15 cellular contexts compared by ENCODE assay signal in the genomic region with DNA sequence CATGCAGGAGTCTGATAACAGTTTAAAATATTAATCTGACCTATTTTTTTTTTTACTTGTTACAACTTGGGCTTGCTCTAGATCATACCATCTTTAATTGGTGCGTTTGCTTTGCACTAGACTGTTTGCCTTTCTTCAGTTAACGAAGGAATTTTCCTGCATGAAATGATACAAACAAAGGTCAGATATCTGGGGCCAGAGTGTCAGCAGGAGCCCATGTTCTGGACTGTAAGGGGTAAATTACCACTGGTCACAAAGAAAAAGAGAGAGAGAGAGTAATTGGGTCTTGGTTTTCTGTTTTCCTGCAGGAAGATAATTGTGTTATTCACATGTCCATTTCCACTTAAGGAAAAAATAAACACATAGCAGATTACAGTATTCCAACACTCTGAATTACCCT.
"Had no signal": no experiment of that assay in that cellular context is flagged by ENCODE, and none has a peak within 500 bp of the region (broad histone marks: within the 10 kb centered on the region; RNA-seq: fewer than 3 reads in every experiment).

No MANE protein-coding gene starts in this region.

- H3K4me1 ChIP-seq: gastrocnemius medialis, prostate gland, right lobe of liver, transverse colon had no signal

- H3K27me3 Mint-ChIP-seq: activated naive CD8-positive, alpha-beta T cell treated with anti-CD3 and anti-CD28 coated beads, Interleukin-2, amount 10 ng/mL, durations not matched to agents 7 days and 5 days had no signal

- H3K36me3 ChIP-seq: gastrocnemius medialis, prostate gland, right lobe of liver, transverse colon had no signal

- DNase-seq: activated CD4-positive, alpha-beta T cell treated with anti-CD3 and anti-CD28 coated beads for 4 hours; activated CD8-positive, alpha-beta memory T cell treated with anti-CD3 and anti-CD28 coated beads, Interleukin-2, amount 50 U/mL, for 48 hours; activated CD8-positive, alpha-beta T cell treated with anti-CD3 and anti-CD28 coated beads, Interleukin-2, amount 10 ng/mL, durations not matched to agents 7 days and 5 days; activated naive CD8-positive, alpha-beta T cell treated with anti-CD3 and anti-CD28 coated beads, Interleukin-2, amount 10 ng/mL, durations not matched to agents 7 days and 5 days; gastrocnemius medialis; hippocampal formation; naive thymus-derived CD4-positive, alpha-beta T cell; nucleus accumbens; right lobe of liver; stimulated activated CD4-positive, alpha-beta T cell treated with anti-CD3 and anti-CD28 coated beads, Interleukin-2, amount 100 ng/mL, for 24 hours; stimulated activated naive B cell treated with anti-CD40 and anti-IgM and Interleukin-4, amounts not matched to agents 10 μg/mL and 1 μg/mL and 100 μg/mL, for 72 hours; T-cell; transverse colon had no signal

- H3K9me3 ChIP-seq: gastrocnemius medialis, prostate gland, right lobe of liver, transverse colon had no signal

- H3K27ac Mint-ChIP-seq: activated CD8-positive, alpha-beta T cell treated with anti-CD3 and anti-CD28 coated beads, Interleukin-2, amount 10 ng/mL, durations not matched to agents 7 days and 5 days; activated naive CD8-positive, alpha-beta T cell treated with anti-CD3 and anti-CD28 coated beads, Interleukin-2, amount 10 ng/mL, durations not matched to agents 7 days and 5 days; naive thymus-derived CD4-positive, alpha-beta T cell; stimulated activated naive B cell treated with anti-CD40 and anti-IgM and Interleukin-4, amounts not matched to agents 10 μg/mL and 1 μg/mL and 100 μg/mL, for 72 hours; T-cell had no signal

- H3K4me3 Mint-ChIP-seq: activated CD8-positive, alpha-beta T cell treated with anti-CD3 and anti-CD28 coated beads, Interleukin-2, amount 10 ng/mL, durations not matched to agents 7 days and 5 days; activated naive CD8-positive, alpha-beta T cell treated with anti-CD3 and anti-CD28 coated beads, Interleukin-2, amount 10 ng/mL, durations not matched to agents 7 days and 5 days; naive thymus-derived CD4-positive, alpha-beta T cell; stimulated activated naive B cell treated with anti-CD40 and anti-IgM and Interleukin-4, amounts not matched to agents 10 μg/mL and 1 μg/mL and 100 μg/mL, for 72 hours; T-cell had no signal

- H3K27me3 ChIP-seq: gastrocnemius medialis, right lobe of liver, transverse colon had no signal

- H3K4me3 ChIP-seq: gastrocnemius medialis, prostate gland, right lobe of liver, transverse colon had no signal

- H3K27ac ChIP-seq: gastrocnemius medialis, prostate gland, right lobe of liver, transverse colon, VCaP had no signal

- H3K4me1 Mint-ChIP-seq: activated naive CD8-positive, alpha-beta T cell treated with anti-CD3 and anti-CD28 coated beads, Interleukin-2, amount 10 ng/mL, durations not matched to agents 7 days and 5 days; naive thymus-derived CD4-positive, alpha-beta T cell; T-cell had no signal

- H3K9me3 Mint-ChIP-seq: activated naive CD8-positive, alpha-beta T cell treated with anti-CD3 and anti-CD28 coated beads, Interleukin-2, amount 10 ng/mL, durations not matched to agents 7 days and 5 days; stimulated activated naive B cell treated with anti-CD40 and anti-IgM and Interleukin-4, amounts not matched to agents 10 μg/mL and 1 μg/mL and 100 μg/mL, for 72 hours; T-cell had no signal

- H3K36me3 Mint-ChIP-seq: activated naive CD8-positive, alpha-beta T cell treated with anti-CD3 and anti-CD28 coated beads, Interleukin-2, amount 10 ng/mL, durations not matched to agents 7 days and 5 days; naive thymus-derived CD4-positive, alpha-beta T cell; stimulated activated naive B cell treated with anti-CD40 and anti-IgM and Interleukin-4, amounts not matched to agents 10 μg/mL and 1 μg/mL and 100 μg/mL, for 72 hours; T-cell had no signal
